8 cellular contexts compared by ENCODE assay signal in the genomic region with DNA sequence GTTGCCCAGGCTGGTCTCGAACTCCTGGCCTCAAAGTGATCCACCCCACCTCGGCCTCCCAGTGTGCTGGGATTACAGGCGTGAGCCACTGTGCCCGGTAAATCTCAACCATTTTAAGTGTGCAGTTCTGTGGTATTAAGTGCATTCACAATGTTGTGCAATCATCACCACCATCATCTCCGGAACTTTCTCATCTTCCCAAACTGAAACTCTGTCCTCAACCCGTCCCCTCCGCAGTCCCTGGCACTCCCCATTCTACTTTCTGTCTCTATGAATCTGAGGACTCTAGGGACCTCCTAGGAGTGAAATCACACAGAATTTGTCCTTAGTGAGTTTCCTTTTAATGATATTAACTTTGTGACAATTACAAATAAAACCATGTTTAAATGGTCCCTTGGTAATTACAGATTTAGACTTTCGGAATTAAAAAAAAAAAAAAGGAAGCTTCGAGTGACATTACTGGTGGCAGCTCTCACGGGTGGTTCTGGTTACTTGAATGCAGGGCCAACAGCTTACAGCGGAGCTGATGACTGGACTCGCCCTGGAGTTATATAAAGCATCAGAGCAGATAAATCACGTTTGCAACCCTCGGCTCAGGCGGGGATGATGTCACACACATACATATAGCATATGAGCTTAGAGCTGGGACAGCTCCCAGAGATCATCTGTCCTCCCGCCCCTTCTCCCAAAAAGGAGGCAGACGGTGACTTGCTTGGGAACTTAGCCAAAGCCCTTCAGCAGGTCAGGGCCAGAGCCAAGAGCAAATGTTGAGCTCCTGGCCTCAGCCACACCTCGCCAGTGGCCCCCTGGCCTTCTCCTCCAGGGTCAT.
DNase-seq lines count a peak whose midpoint lies in the region; ATAC-seq, FAIRE-seq and TF ChIP-seq lines count a peak whose summit lies in the region.

No MANE protein-coding gene starts in this region.

- peak overlapping the region in 1 of 2 donors; percentile 40 for H3K9ac ChIP-seq in kidney (ENCODE audit: low read length in 2 of 2)
- H3K9ac ChIP-seq in stomach smooth muscle (ENCODE audit: low read length in 2 of 2), result peak overlapping the region in 1 of 2 donors; percentile 55

- no peak for DNase-seq in kidney
- DNase-seq in glomerular visceral epithelial cell (ENCODE audit: extremely low spot score), result no peak
- no peak for DNase-seq in CD4-positive, alpha-beta T cell

- no peak for TF ChIP-seq CTCF in HEK293 (tag by site-specific recombination; IDR thresholded peaks at IDR 0.05)
- TF ChIP-seq CTCF in kidney (IDR thresholded peaks at IDR 0.05; ENCODE audit: borderline replicate concordance, extremely low read depth, insufficient read depth), result no peak
- TF ChIP-seq CTCF in CD4-positive, alpha-beta T cell (IDR thresholded peaks at IDR 0.05), result no peak

- H3K4me3 Mint-ChIP-seq in CD4-positive, alpha-beta T cell, result no peak overlapping the region

- H3K27ac ChIP-seq in HEK293 (ENCODE audit: extremely low read depth, low read depth, low read length) (0 out of 2 replicates have a peak overlapping the region, but pooled peaks have one; percentile 31), kidney (ENCODE audit: low read depth in 2 of 2, low read length in 2 of 2) (peak overlapping the region; percentile 41 to 73), stomach smooth muscle (ENCODE audit: low read length) (peak overlapping the region; percentile 84)
- no peak overlapping the region for H3K27ac ChIP-seq in CD4-positive, alpha-beta T cell (ENCODE audit: low read depth, low read length)

- CTCF ChIA-PET in HEK293 (lab: Yijun Ruan, JAX), result interaction anchor here (0.5 to 1.2 kb wide), 4 partner anchors 69 to 1171 kb away, joined by 3 read pairs; no protein-coding TSS in a partner anchor
- CTCF ChIA-PET in CD4-positive, alpha-beta T cell (lab: Charles Lee), result interaction anchor here (0.6 to 0.9 kb wide), 2 partner anchors 11 to 503 kb away, joined by 3 read pairs; no protein-coding TSS in a partner anchor

- H3K36me3 Mint-ChIP-seq in CD4-positive, alpha-beta T cell (ENCODE audit: low read depth), result peaks cover 5% of the 10 kb centered on the region

- no peak overlapping the region for H3K4me3 ChIP-seq in HEK293 (ENCODE audit: low read depth, low read length)
- no peak overlapping the region for H3K4me3 ChIP-seq in kidney (ENCODE audit: low read length in 2 of 2)
- no peak overlapping the region for H3K4me3 ChIP-seq in stomach smooth muscle (ENCODE audit: low read length in 2 of 2)

- no peaks in the 10 kb centered on the region for H3K4me1 Mint-ChIP-seq in CD4-positive, alpha-beta T cell (ENCODE audit: low read depth)

- H3K36me3 ChIP-seq in HEK293 (ENCODE audit: control insufficient read depth in 2 of 2, insufficient read depth in 1 of 2, low read length in 2 of 2) (peaks cover 10 to 25% of the 10 kb centered on the region in 2 experiments), kidney (ENCODE audit: control insufficient read depth in 1 of 2, insufficient read depth in 2 of 2, low read length in 2 of 2) (peaks cover 16 to 24% of the 10 kb centered on the region in 2 donors), stomach smooth muscle (ENCODE audit: control insufficient read depth in 2 of 2, insufficient read depth in 2 of 2, low read length in 2 of 2) (peaks cover 4 to 13% of the 10 kb centered on the region in 2 donors)

- 0 out of 2 replicates have a peak, but pooled peaks cover 2% of the 10 kb centered on the region for H3K4me1 ChIP-seq in HEK293 (ENCODE audit: control insufficient read depth, insufficient read depth, low read length)
- H3K4me1 ChIP-seq in kidney (ENCODE audit: control insufficient read depth in 1 of 2, insufficient read depth in 1 of 2, low read depth in 1 of 2, low read length in 2 of 2), result no peaks in the 10 kb centered on the region
- H3K4me1 ChIP-seq in stomach smooth muscle (ENCODE audit: control insufficient read depth, insufficient read depth, low read length), result peaks cover 19% of the 10 kb centered on the region

- H3K27me3 ChIP-seq in stomach smooth muscle (ENCODE audit: control insufficient read depth in 1 of 2, insufficient read depth in 2 of 2, low read length in 2 of 2), result no peaks in the 10 kb centered on the region
- H3K27me3 ChIP-seq in CD4-positive, alpha-beta T cell (ENCODE audit: control insufficient read depth, insufficient read depth, low read length), result no peaks in the 10 kb centered on the region

- POLR2A ChIA-PET in HEK293 (lab: Yijun Ruan, JAX), result interaction anchor here (0.5 to 1.1 kb wide), 4 partner anchors 31 to 135 kb away, joined by 3 to 7 read pairs (median 4); a partner anchor contains a TSS
- POLR2A ChIA-PET in CD4-positive, alpha-beta T cell (lab: Charles Lee), result no interaction called here

- H3K9me3 ChIP-seq in HEK293 (ENCODE audit: control insufficient read depth, insufficient read depth, low read depth, low read length) (no peaks in the 10 kb centered on the region), kidney (ENCODE audit: control insufficient read depth in 1 of 2, low read length in 2 of 2) (no peaks in the 10 kb centered on the region), stomach smooth muscle (ENCODE audit: control insufficient read depth in 2 of 2, low read length in 2 of 2) (no peaks in the 10 kb centered on the region)
- H3K9me3 ChIP-seq in CD4-positive, alpha-beta T cell (ENCODE audit: control insufficient read depth, low read length), result no peaks in the 10 kb centered on the region

- no peaks in the 10 kb centered on the region for H3K9me3 Mint-ChIP-seq in CD4-positive, alpha-beta T cell

- intact Hi-C loops in kidney (cut with DNase I), result no loop called here
- intact Hi-C loops in CD4-positive, alpha-beta T cell (cut with DNase I, micrococcal nuclease), result no loop called here

- no peak overlapping the region for H3K27ac Mint-ChIP-seq in CD4-positive, alpha-beta T cell

- ATAC-seq in SK-N-SH treated with all-trans-retinoic acid at 6 μM for 48 hours (peak; percentile 85), HG02938 (IDR thresholded peaks at IDR 0.05; ENCODE audit: unreplicated experiment) (no peak), GM21825 (IDR thresholded peaks at IDR 0.05; ENCODE audit: unreplicated experiment) (no peak)
- ATAC-seq in CD4-positive, alpha-beta T cell (ENCODE audit: poor library complexity), result no peak

- H3K27me3 Mint-ChIP-seq in CD4-positive, alpha-beta T cell, result no peaks in the 10 kb centered on the region

- FAIRE-seq in kidney (lab: Jason Lieb, UNC), result no peak

TF ChIP-seq in HEK293, 187 proteins besides CTCF, POLR2A, EP300 and RAD21 (continues in another document):
- TF ChIP-seq BCL11A (tag by site-specific recombination; IDR thresholded peaks at IDR 0.05; ENCODE audit: low read depth) (peak; percentile 43; the same call in 1 of the 2 replicates), SP7 (tag by site-specific recombination; IDR thresholded peaks at IDR 0.05) (peak; percentile 92), ZNF394 (tag by site-specific recombination; IDR thresholded peaks at IDR 0.05; ENCODE audit: borderline replicate concordance) (peak; percentile 32; the same call in 1 of the 2 replicates), ZNF529 (tag by site-specific recombination; IDR thresholded peaks at IDR 0.05; ENCODE audit: insufficient replicate concordance) (no peak), KLF16 (tag by site-specific recombination; IDR thresholded peaks at IDR 0.05) (0 out of 2 replicates have a peak, but pooled peaks have one; percentile 35)
- TF ChIP-seq, protein P1, sequence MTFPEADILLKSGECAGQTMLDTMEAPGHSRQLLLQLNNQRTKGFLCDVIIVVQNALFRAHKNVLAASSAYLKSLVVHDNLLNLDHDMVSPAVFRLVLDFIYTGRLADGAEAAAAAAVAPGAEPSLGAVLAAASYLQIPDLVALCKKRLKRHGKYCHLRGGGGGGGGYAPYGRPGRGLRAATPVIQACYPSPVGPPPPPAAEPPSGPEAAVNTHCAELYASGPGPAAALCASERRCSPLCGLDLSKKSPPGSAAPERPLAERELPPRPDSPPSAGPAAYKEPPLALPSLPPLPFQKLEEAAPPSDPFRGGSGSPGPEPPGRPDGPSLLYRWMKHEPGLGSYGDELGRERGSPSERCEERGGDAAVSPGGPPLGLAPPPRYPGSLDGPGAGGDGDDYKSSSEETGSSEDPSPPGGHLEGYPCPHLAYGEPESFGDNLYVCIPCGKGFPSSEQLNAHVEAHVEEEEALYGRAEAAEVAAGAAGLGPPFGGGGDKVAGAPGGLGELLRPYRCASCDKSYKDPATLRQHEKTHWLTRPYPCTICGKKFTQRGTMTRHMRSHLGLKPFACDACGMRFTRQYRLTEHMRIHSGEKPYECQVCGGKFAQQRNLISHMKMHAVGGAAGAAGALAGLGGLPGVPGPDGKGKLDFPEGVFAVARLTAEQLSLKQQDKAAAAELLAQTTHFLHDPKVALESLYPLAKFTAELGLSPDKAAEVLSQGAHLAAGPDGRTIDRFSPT (tag by site-specific recombination; IDR thresholded peaks at IDR 0.05), result 0 out of 2 replicates have a peak, but pooled peaks have one; percentile 42

TF ChIP-seq in SK-N-SH treated with all-trans-retinoic acid at 6 μM for 48 hours, 23 proteins besides CTCF, POLR2A, EP300 and RAD21 (continues in another document):
- no peak for TF ChIP-seq BACH2 (CRISPR knock-in tag; IDR thresholded peaks at IDR 0.05; ENCODE audit: borderline replicate concordance)
- TF ChIP-seq, protein P2, sequence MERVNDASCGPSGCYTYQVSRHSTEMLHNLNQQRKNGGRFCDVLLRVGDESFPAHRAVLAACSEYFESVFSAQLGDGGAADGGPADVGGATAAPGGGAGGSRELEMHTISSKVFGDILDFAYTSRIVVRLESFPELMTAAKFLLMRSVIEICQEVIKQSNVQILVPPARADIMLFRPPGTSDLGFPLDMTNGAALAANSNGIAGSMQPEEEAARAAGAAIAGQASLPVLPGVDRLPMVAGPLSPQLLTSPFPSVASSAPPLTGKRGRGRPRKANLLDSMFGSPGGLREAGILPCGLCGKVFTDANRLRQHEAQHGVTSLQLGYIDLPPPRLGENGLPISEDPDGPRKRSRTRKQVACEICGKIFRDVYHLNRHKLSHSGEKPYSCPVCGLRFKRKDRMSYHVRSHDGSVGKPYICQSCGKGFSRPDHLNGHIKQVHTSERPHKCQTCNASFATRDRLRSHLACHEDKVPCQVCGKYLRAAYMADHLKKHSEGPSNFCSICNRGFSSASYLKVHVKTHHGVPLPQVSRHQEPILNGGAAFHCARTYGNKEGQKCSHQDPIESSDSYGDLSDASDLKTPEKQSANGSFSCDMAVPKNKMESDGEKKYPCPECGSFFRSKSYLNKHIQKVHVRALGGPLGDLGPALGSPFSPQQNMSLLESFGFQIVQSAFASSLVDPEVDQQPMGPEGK (CRISPR knock-in tag; IDR thresholded peaks at IDR 0.05; ENCODE audit: borderline replicate concordance), result no peak
- TF ChIP-seq, protein P3, sequence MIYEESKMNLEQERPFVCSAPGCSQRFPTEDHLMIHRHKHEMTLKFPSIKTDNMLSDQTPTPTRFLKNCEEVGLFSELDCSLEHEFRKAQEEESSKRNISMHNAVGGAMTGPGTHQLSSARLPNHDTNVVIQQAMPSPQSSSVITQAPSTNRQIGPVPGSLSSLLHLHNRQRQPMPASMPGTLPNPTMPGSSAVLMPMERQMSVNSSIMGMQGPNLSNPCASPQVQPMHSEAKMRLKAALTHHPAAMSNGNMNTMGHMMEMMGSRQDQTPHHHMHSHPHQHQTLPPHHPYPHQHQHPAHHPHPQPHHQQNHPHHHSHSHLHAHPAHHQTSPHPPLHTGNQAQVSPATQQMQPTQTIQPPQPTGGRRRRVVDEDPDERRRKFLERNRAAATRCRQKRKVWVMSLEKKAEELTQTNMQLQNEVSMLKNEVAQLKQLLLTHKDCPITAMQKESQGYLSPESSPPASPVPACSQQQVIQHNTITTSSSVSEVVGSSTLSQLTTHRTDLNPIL (CRISPR knock-in tag; IDR thresholded peaks at IDR 0.05; ENCODE audit: low read depth), result no peak
